ENCODE assay signal across 15 cellular contexts in the genomic region with DNA sequence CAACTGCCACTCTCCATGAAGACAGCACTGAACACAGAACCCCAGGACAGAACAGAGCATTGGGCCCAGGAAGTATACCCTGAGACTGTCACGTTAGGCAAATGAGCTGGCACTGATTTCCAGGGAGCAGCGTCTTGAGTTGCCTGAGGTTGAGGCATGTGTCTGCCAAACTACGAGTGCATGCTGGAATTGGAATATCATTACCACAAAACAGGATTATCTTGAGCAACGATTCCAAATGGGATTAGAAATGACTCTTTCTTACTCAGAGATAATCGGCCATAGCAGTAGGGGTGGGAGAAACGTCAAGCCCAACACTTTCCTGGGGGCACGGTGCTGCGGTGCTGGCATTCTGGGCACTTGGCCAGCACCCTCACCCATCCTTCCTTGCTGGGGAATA. TPM values are rescaled to one million over a fixed set of nuclear protein-coding genes. Genes with fewer than 3 reads are reported as not detected.
DNase-seq lines count a peak whose midpoint lies in the region; ATAC-seq and TF ChIP-seq lines count a peak whose summit lies in the region.
"Had no signal": no experiment of that assay in that cellular context is flagged by ENCODE, and none has a peak within 500 bp of the region (broad histone marks: within the 10 kb centered on the region; RNA-seq: fewer than 3 reads in every experiment).

No MANE protein-coding gene starts in this region.

- H3K36me3 Mint-ChIP-seq in type B pancreatic cell = no peaks in the 10 kb centered on the region

- H3K9me2 ChIP-seq in GM23248 (ENCODE audit: insufficient read depth) = no peaks in the 10 kb centered on the region

- in situ Hi-C loops in G401 (cut with HindIII; ENCODE audit: low sequenced_read_pairs) (no loop called here), GM23248 (cut with MboI) (no loop called here)

- H3K27me3 ChIP-seq in OCI-LY3 (ENCODE audit: low read depth, low read length) (no peaks in the 10 kb centered on the region), GM23248 (replicated peaks; ENCODE audit: insufficient read depth) (no peaks in the 10 kb centered on the region), uterus (no peaks in the 10 kb centered on the region)
- H3K27me3 ChIP-seq: BE2C had no signal

- H3K4me2 ChIP-seq in OCI-LY3 (ENCODE audit: low read length) = peak overlapping the region; percentile 41
- H3K4me2 ChIP-seq in GM23248 (ENCODE audit: unreplicated experiment) = no peak overlapping the region

- H2AFZ ChIP-seq in OCI-LY3 (ENCODE audit: low read depth, low read length) (no peak overlapping the region), GM23248 (no peak overlapping the region)

- H4K20me1 ChIP-seq in OCI-LY3 (ENCODE audit: insufficient read depth, low read length) (peaks cover 8% of the 10 kb centered on the region; the same call in 1 of the 2 replicates), GM23248 (ENCODE audit: insufficient read depth) (no peaks in the 10 kb centered on the region)

- H3K4me3 ChIP-seq in OCI-LY3 (ENCODE audit: low read length) (no peak overlapping the region), GM23248 (no peak overlapping the region), uterus (no peak overlapping the region)

- H3K27ac Mint-ChIP-seq in type B pancreatic cell = no peak overlapping the region
- H3K27ac Mint-ChIP-seq: HFFc6 had no signal

- no peak for TF ChIP-seq CTCF in OCI-LY3 (IDR thresholded peaks at IDR 0.05; ENCODE audit: low read depth, low read length)
- no peak for TF ChIP-seq CTCF in type B pancreatic cell (conservative IDR thresholded peaks at IDR 0.05)
- no peak for TF ChIP-seq CTCF in uterus (IDR thresholded peaks at IDR 0.05)

- DNase-seq in G401 (ENCODE audit: low spot score) (peak; percentile 21), type B pancreatic cell (ENCODE audit: extremely low spot score, unreplicated experiment) (peak; percentile 10), GM23248 (no peak), uterus (no peak)
- DNase-seq: BE2C; CD4-positive, alpha-beta memory T cell; DMS153; DMS79 treated with DMSO at 0.1 percent for 48 hours; EL; GDM1; HFFc6 had no signal

- ATAC-seq in esophagus mucosa (peak; percentile 37), HG03095 (IDR thresholded peaks at IDR 0.05; ENCODE audit: unreplicated experiment) (no peak)

- H3K27ac ChIP-seq in OCI-LY3 (ENCODE audit: low read length) (no peak overlapping the region), GM23248 (no peak overlapping the region), uterus (no peak overlapping the region)
- H3K27ac ChIP-seq: C4-2B had no signal

- H3K27me3 Mint-ChIP-seq in type B pancreatic cell = no peaks in the 10 kb centered on the region
- H3K27me3 Mint-ChIP-seq: CD4-positive, alpha-beta memory T cell had no signal

- H3K36me3 ChIP-seq in OCI-LY3 (replicated peaks; ENCODE audit: low read depth, low read length) (peaks cover 14% of the 10 kb centered on the region), GM23248 (ENCODE audit: low read depth) (no peaks in the 10 kb centered on the region), uterus (no peaks in the 10 kb centered on the region)

- intact Hi-C loops in uterus (cut with DNase I; ENCODE audit: low total_unique reads) = no loop called here

- peaks cover 11% of the 10 kb centered on the region for H3K4me1 Mint-ChIP-seq in type B pancreatic cell (ENCODE audit: unreplicated experiment)

- H3K79me2 ChIP-seq in OCI-LY3 (ENCODE audit: low read length) (peaks cover 11% of the 10 kb centered on the region; the same call in 1 of the 2 replicates), GM23248 (ENCODE audit: insufficient read depth) (no peaks in the 10 kb centered on the region; the same call in 1 of the 2 replicates)

- peaks cover 46% of the 10 kb centered on the region for H3K4me1 ChIP-seq in OCI-LY3 (ENCODE audit: low read length)
- no peaks in the 10 kb centered on the region for H3K4me1 ChIP-seq in GM23248 (ENCODE audit: insufficient read depth)
- H3K4me1 ChIP-seq in uterus = no peaks in the 10 kb centered on the region

- H3K9me3 ChIP-seq in OCI-LY3 (ENCODE audit: insufficient read depth, low read length) (peaks cover 4% of the 10 kb centered on the region; the same call in 1 of the 2 replicates), GM23248 (ENCODE audit: low read depth) (no peaks in the 10 kb centered on the region), uterus (no peaks in the 10 kb centered on the region)
- H3K9me3 ChIP-seq: BE2C had no signal

- no peak for TF ChIP-seq POLR2A in uterus (IDR thresholded peaks at IDR 0.05)

- 69 to 73% methylated on average over 8 of the region's 8 CpGs for WGBS in GM23248 (ENCODE audit: low coverage in 1 of 2, low lambda C conversion rate in 2 of 2, missing lambda C conversion rate in 2 of 2), 2 experiments

- H3K9me3 Mint-ChIP-seq in type B pancreatic cell = peaks cover 3% of the 10 kb centered on the region
- H3K9me3 Mint-ChIP-seq: HFFc6 had no signal

- H3F3A ChIP-seq in GM23248 (ENCODE audit: insufficient read depth) = no peaks in the 10 kb centered on the region

- H3K4me3 Mint-ChIP-seq in type B pancreatic cell = no peak overlapping the region
- H3K4me3 Mint-ChIP-seq: CD4-positive, alpha-beta memory T cell; HFFc6 had no signal

- H3K9ac ChIP-seq in OCI-LY3 (ENCODE audit: low read length) (no peak overlapping the region), GM23248 (no peak overlapping the region)

RNA-seq across cellular contexts. Expression of gene CLPB, which starts 39.9 kb away (rescaled TPM):
- 35.5 and 56.5 TPM in 2 replicates for total RNA-seq in G401 (2014; rRNA removed; shearing (Covaris generic))
- total RNA-seq in esophagus mucosa (13.9 TPM), type B pancreatic cell (ENCODE audit: low replicate concordance) (17.1 and 19.8 TPM in 2 replicates), uterus (10 to 100 TPM; 11.5 to 26.5 (median 18.3) TPM)
- 19.2 and 26.8 TPM in 2 replicates for total RNA-seq in GM23248 (2014; rRNA removed; shearing (Covaris generic))
- polyA plus RNA-seq in GM23248 (2016; fragmentation: Nextera tagmentation; extraction: Ambion mirVana) = 11.5 and 16.9 TPM in 2 replicates

Comparison
In these comparisons a context has a peak if more than half of its experiments do, and no peak if none do; other contexts are left out.
1. DNase-seq: peak in G401 (single experiment) and type B pancreatic cell (single experiment); none in GM23248 (single experiment) and uterus (0 of 2).